ENCODE assay signal across 1 cellular context in the genomic region with DNA sequence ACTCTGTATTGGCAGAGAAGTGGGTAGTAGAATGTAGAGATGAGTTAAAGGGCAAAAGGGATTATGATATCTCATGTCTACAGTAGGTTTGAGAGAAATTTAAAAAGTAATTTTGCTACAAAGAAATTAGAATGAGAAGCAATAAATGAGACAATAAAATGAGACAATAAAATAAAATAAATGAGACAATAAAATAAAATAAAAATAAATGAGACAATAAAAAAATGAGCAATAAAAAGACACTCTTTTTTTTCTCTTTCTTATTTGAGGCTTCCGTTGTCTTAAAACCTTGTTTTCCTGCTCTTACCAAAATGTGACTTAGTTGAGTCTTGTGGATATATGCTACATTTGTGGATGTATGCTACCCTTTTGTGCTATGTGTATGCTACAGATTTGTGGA.
TF ChIP-seq lines count a peak whose summit lies in the region.

No MANE protein-coding gene starts in this region.

TF ChIP-seq in GM23338, 12 proteins besides CTCF, POLR2A, EP300 and RAD21 (continued from another document):
- TF ChIP-seq, protein P1, sequence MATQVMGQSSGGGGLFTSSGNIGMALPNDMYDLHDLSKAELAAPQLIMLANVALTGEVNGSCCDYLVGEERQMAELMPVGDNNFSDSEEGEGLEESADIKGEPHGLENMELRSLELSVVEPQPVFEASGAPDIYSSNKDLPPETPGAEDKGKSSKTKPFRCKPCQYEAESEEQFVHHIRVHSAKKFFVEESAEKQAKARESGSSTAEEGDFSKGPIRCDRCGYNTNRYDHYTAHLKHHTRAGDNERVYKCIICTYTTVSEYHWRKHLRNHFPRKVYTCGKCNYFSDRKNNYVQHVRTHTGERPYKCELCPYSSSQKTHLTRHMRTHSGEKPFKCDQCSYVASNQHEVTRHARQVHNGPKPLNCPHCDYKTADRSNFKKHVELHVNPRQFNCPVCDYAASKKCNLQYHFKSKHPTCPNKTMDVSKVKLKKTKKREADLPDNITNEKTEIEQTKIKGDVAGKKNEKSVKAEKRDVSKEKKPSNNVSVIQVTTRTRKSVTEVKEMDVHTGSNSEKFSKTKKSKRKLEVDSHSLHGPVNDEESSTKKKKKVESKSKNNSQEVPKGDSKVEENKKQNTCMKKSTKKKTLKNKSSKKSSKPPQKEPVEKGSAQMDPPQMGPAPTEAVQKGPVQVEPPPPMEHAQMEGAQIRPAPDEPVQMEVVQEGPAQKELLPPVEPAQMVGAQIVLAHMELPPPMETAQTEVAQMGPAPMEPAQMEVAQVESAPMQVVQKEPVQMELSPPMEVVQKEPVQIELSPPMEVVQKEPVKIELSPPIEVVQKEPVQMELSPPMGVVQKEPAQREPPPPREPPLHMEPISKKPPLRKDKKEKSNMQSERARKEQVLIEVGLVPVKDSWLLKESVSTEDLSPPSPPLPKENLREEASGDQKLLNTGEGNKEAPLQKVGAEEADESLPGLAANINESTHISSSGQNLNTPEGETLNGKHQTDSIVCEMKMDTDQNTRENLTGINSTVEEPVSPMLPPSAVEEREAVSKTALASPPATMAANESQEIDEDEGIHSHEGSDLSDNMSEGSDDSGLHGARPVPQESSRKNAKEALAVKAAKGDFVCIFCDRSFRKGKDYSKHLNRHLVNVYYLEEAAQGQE (IDR thresholded peaks at IDR 0.05; ENCODE audit: unreplicated experiment), result no peak
- no peak for TF ChIP-seq ZNF114 (CRISPR knock-in tag; IDR thresholded peaks at IDR 0.05)
- no peak for TF ChIP-seq ZNF331 (CRISPR knock-in tag; IDR thresholded peaks at IDR 0.05; ENCODE audit: low read depth)
- no peak for TF ChIP-seq EZH2phosphoT487 (IDR thresholded peaks at IDR 0.05; ENCODE audit: unreplicated experiment)
- TF ChIP-seq NANOG (IDR thresholded peaks at IDR 0.05; ENCODE audit: borderline replicate concordance), result no peak
- TF ChIP-seq CREB1 (CRISPR knock-in tag; IDR thresholded peaks at IDR 0.05; ENCODE audit: low read depth), result no peak
- TF ChIP-seq STAT1 (IDR thresholded peaks at IDR 0.05; ENCODE audit: unreplicated experiment), result no peak
- no peak for TF ChIP-seq EZH2 (IDR thresholded peaks at IDR 0.05; ENCODE audit: low read depth, unreplicated experiment)
- TF ChIP-seq POLR2AphosphoS5 (IDR thresholded peaks at IDR 0.05; ENCODE audit: low read depth), result no peak
- TF ChIP-seq, protein P2, sequence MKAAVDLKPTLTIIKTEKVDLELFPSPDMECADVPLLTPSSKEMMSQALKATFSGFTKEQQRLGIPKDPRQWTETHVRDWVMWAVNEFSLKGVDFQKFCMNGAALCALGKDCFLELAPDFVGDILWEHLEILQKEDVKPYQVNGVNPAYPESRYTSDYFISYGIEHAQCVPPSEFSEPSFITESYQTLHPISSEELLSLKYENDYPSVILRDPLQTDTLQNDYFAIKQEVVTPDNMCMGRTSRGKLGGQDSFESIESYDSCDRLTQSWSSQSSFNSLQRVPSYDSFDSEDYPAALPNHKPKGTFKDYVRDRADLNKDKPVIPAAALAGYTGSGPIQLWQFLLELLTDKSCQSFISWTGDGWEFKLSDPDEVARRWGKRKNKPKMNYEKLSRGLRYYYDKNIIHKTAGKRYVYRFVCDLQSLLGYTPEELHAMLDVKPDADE (IDR thresholded peaks at IDR 0.05), result no peak
